ENCODE assay signal across 9 cellular contexts in genomic region chr2:108620656-108621055, GRCh38.
DNase-seq lines count a peak whose midpoint lies in the region; ATAC-seq, FAIRE-seq and TF ChIP-seq lines count a peak whose summit lies in the region.
"Had no signal": no experiment of that assay in that cellular context is flagged by ENCODE, and none has a peak within 500 bp of the region (broad histone marks: within the 10 kb centered on the region; RNA-seq: fewer than 3 reads in every experiment).

No MANE protein-coding gene starts in this region.

- FAIRE-seq in HTR-8/SVneo (lab: Jason Lieb, UNC), result no peak

- H3K36me3 ChIP-seq in CD4-positive, CD25-positive, alpha-beta regulatory T cell (ENCODE audit: control insufficient read depth, insufficient read depth, low read length), result no peaks in the 10 kb centered on the region
- H3K36me3 ChIP-seq in body of pancreas (replicated peaks in 1 of 2; ENCODE audit: insufficient read depth in 1 of 2, low read depth in 2 of 2), result no peaks in the 10 kb centered on the region

- no peak for DNase-seq in CD4-positive, CD25-positive, alpha-beta regulatory T cell
- DNase-seq in body of pancreas, result no peak
- no peak for DNase-seq in natural killer cell treated with Interleukin-12 subunit alpha and Interleukin-12 subunit beta and Interleukin-15 and Interleukin-18, amount 100 ng/mL, for 72 hours (ENCODE audit: low spot score)
- DNase-seq in NK-92 treated with Interleukin-12 subunit alpha and Interleukin-12 subunit beta, amount 100 ng/mL, for 24 hours (lab: John Stamatoyannopoulos, UW), result no peak
- no peak for DNase-seq in HTR-8/SVneo (ENCODE audit: insufficient read length, low spot score)
- DNase-seq: HCEC 1CT had no signal

- H3K36me3 Mint-ChIP-seq in CD4-positive, CD25-positive, alpha-beta regulatory T cell, result no peaks in the 10 kb centered on the region
- no peaks in the 10 kb centered on the region for H3K36me3 Mint-ChIP-seq in IgD-negative memory B cell
- H3K36me3 Mint-ChIP-seq in natural killer cell treated with Interleukin-12 subunit alpha and Interleukin-12 subunit beta and Interleukin-15 and Interleukin-18, amount 100 ng/mL, for 72 hours, result no peaks in the 10 kb centered on the region

- H3K27me3 ChIP-seq in CD4-positive, CD25-positive, alpha-beta regulatory T cell (ENCODE audit: control insufficient read depth, insufficient read depth, low read length), result no peaks in the 10 kb centered on the region
- no peaks in the 10 kb centered on the region for H3K27me3 ChIP-seq in body of pancreas

- ATAC-seq in CD4-positive, CD25-positive, alpha-beta regulatory T cell (ENCODE audit: low read depth in 2 of 2), result no peak
- no peak for ATAC-seq in body of pancreas
- no peak for ATAC-seq in natural killer cell treated with Interleukin-12 subunit alpha and Interleukin-12 subunit beta and Interleukin-15 and Interleukin-18, amount 100 ng/mL, for 72 hours
- no peak for ATAC-seq in GM21737 (IDR thresholded peaks at IDR 0.05; ENCODE audit: unreplicated experiment)
- no peak for ATAC-seq in HG02885 (IDR thresholded peaks at IDR 0.05; ENCODE audit: poor library complexity, unreplicated experiment)

- peaks cover 88% of the 10 kb centered on the region for H3K4me1 ChIP-seq in CD4-positive, CD25-positive, alpha-beta regulatory T cell (ENCODE audit: control insufficient read depth, insufficient read depth, low read length, poor library complexity, severe bottlenecking)
- H3K4me1 ChIP-seq in body of pancreas, result peaks cover 45% of the 10 kb centered on the region

- no peaks in the 10 kb centered on the region for H3K9me3 ChIP-seq in CD4-positive, CD25-positive, alpha-beta regulatory T cell (ENCODE audit: control insufficient read depth in 2 of 2, low read length in 2 of 2)
- H3K9me3 ChIP-seq in body of pancreas, result no peaks in the 10 kb centered on the region

- no peaks in the 10 kb centered on the region for H3K9me3 Mint-ChIP-seq in CD4-positive, CD25-positive, alpha-beta regulatory T cell
- H3K9me3 Mint-ChIP-seq in IgD-negative memory B cell, result no peaks in the 10 kb centered on the region
- no peaks in the 10 kb centered on the region for H3K9me3 Mint-ChIP-seq in natural killer cell treated with Interleukin-12 subunit alpha and Interleukin-12 subunit beta and Interleukin-15 and Interleukin-18, amount 100 ng/mL, for 72 hours

- TF ChIP-seq POLR2A in body of pancreas (IDR thresholded peaks at IDR 0.05), result no peak

- H3K27me3 Mint-ChIP-seq in CD4-positive, CD25-positive, alpha-beta regulatory T cell, result no peaks in the 10 kb centered on the region
- H3K27me3 Mint-ChIP-seq in IgD-negative memory B cell, result no peaks in the 10 kb centered on the region
- H3K27me3 Mint-ChIP-seq in natural killer cell treated with Interleukin-12 subunit alpha and Interleukin-12 subunit beta and Interleukin-15 and Interleukin-18, amount 100 ng/mL, for 72 hours, result no peaks in the 10 kb centered on the region

- H3K4me3 ChIP-seq in CD4-positive, CD25-positive, alpha-beta regulatory T cell (ENCODE audit: low read depth, low read length), result peak overlapping the region; percentile 88
- no peak overlapping the region for H3K4me3 ChIP-seq in body of pancreas

- H3K27ac ChIP-seq in CD4-positive, CD25-positive, alpha-beta regulatory T cell (ENCODE audit: insufficient read depth, low read length, poor library complexity, severe bottlenecking), result peak overlapping the region; percentile 80
- H3K27ac ChIP-seq in body of pancreas, result peak overlapping the region in 3 of 4 donors; percentile 47 to 71 (median 69)

- intact Hi-C loops in body of pancreas (cut with DNase I), result no loop called here

- WGBS in body of pancreas, 2 donors, result 39 to 48% methylated on average over 3 of the region's 3 CpGs

- H3K4me1 Mint-ChIP-seq in CD4-positive, CD25-positive, alpha-beta regulatory T cell, result peaks cover 22 to 86% (median 62%) of the 10 kb centered on the region in 4 donors
- peaks cover 22 to 43% (median 24%) of the 10 kb centered on the region in 3 donors for H3K4me1 Mint-ChIP-seq in IgD-negative memory B cell
- H3K4me1 Mint-ChIP-seq in natural killer cell treated with Interleukin-12 subunit alpha and Interleukin-12 subunit beta and Interleukin-15 and Interleukin-18, amount 100 ng/mL, for 72 hours (ENCODE audit: low read depth in 2 of 2), result peaks cover 38 to 42% of the 10 kb centered on the region in 2 donors

- H3K27ac Mint-ChIP-seq in CD4-positive, CD25-positive, alpha-beta regulatory T cell, result peak overlapping the region; percentile 93
- peak overlapping the region; percentile 41 to 89 (median 47) for H3K27ac Mint-ChIP-seq in IgD-negative memory B cell
- peak overlapping the region; percentile 85 to 89 for H3K27ac Mint-ChIP-seq in natural killer cell treated with Interleukin-12 subunit alpha and Interleukin-12 subunit beta and Interleukin-15 and Interleukin-18, amount 100 ng/mL, for 72 hours

- peak overlapping the region; percentile 89 to 97 (median 90) for H3K4me3 Mint-ChIP-seq in CD4-positive, CD25-positive, alpha-beta regulatory T cell
- H3K4me3 Mint-ChIP-seq in IgD-negative memory B cell, result peak overlapping the region in 2 of 4 donors; percentile 81 to 89
- peak overlapping the region; percentile 97 for H3K4me3 Mint-ChIP-seq in natural killer cell treated with Interleukin-12 subunit alpha and Interleukin-12 subunit beta and Interleukin-15 and Interleukin-18, amount 100 ng/mL, for 72 hours

- no peak for TF ChIP-seq CTCF in body of pancreas (IDR thresholded peaks at IDR 0.05)
